Comparison of ENCODE assay signal across 1 cellular context in the genomic region with DNA sequence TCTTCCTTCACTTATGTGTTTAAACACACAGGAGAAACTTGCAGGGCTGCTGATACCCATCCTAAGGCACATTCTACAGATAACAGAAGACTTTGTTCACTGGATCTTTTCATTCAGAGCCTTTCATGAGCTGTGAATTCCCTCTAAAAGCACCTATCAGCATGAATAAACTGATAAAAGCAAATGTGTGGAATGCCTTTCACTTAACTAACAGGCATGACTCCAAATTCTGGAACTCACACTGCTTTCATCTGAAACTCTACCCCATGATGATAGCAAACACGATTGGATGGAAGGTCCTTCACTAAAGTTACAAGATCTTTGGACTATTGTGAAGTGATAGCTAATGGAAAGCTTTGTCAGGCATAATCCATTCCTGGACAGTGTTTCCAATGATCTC.
TF ChIP-seq lines count a peak whose summit lies in the region.

No MANE protein-coding gene starts in this region.

TF ChIP-seq in GM23338, 12 proteins besides CTCF, POLR2A, EP300 and RAD21 (continued from another document):
- TF ChIP-seq EZH2 (IDR thresholded peaks at IDR 0.05; ENCODE audit: low read depth, unreplicated experiment) (no peak), STAT1 (IDR thresholded peaks at IDR 0.05; ENCODE audit: unreplicated experiment) (no peak)
